Comparison of ENCODE assay signal across 23 cellular contexts in genomic region chr20:17481661-17482060, GRCh38. TPM values are rescaled to one million over a fixed set of nuclear protein-coding genes. Genes with fewer than 3 reads are reported as not detected.
DNase-seq lines count a peak whose midpoint lies in the region; ATAC-seq and TF ChIP-seq lines count a peak whose summit lies in the region.
"Had no signal": no experiment of that assay in that cellular context is flagged by ENCODE, and none has a peak within 500 bp of the region (broad histone marks: within the 10 kb centered on the region; RNA-seq: fewer than 3 reads in every experiment).

No MANE protein-coding gene starts in this region.

- H2AFZ ChIP-seq in neuronal stem cell (ENCODE audit: low read length) (no peak overlapping the region), trophoblast cell (ENCODE audit: insufficient read depth, low read length, poor library complexity) (no peak overlapping the region)

- H3K79me1 ChIP-seq in neuronal stem cell (ENCODE audit: low read depth, low read length), result no peaks in the 10 kb centered on the region
- no peaks in the 10 kb centered on the region for H3K79me1 ChIP-seq in trophoblast cell (ENCODE audit: low read length)

- no peaks in the 10 kb centered on the region for H3K4me1 ChIP-seq in A673 (ENCODE audit: insufficient read depth, low read length, poor library complexity, severe bottlenecking)
- no peaks in the 10 kb centered on the region for H3K4me1 ChIP-seq in neuronal stem cell (ENCODE audit: control insufficient read depth in 2 of 2, insufficient read depth in 1 of 2, low read depth in 1 of 2, low read length in 2 of 2)
- no peaks in the 10 kb centered on the region for H3K4me1 ChIP-seq in trophoblast cell (ENCODE audit: control insufficient read depth in 1 of 2, insufficient read depth in 2 of 2, low read length in 2 of 2)
- H3K4me1 ChIP-seq: A549 had no signal

- no peaks in the 10 kb centered on the region for H3K79me2 ChIP-seq in trophoblast cell (ENCODE audit: control insufficient read depth, insufficient read depth, low read length, poor library complexity)

- no peak for TF ChIP-seq CTCF in A673 (conservative IDR thresholded peaks at IDR 0.05; ENCODE audit: low read depth, low read length)

- H2BK5ac ChIP-seq in neuronal stem cell (ENCODE audit: low read length) (peak overlapping the region; percentile 14), trophoblast cell (ENCODE audit: low read depth, low read length, poor library complexity) (no peak overlapping the region)

- CTCF ChIA-PET in A673 (lab: Charles Lee), result no interaction called here

- H3K27ac ChIP-seq in A673 (ENCODE audit: low read depth, low read length, poor library complexity, severe bottlenecking), result no peak overlapping the region
- no peak overlapping the region for H3K27ac ChIP-seq in neuronal stem cell (replicated peaks; ENCODE audit: low read length)
- no peak overlapping the region for H3K27ac ChIP-seq in trophoblast cell (ENCODE audit: low read depth, low read length)
- H3K27ac ChIP-seq: 22Rv1, A549, BLaER1 had no signal

- intact Hi-C loops in Right ventricle myocardium inferior (cut with DNase I), result no loop called here
- intact Hi-C loops in Right ventricle myocardium superior (cut with DNase I), result no loop called here
- intact Hi-C loops in A673 (cut with micrococcal nuclease; ENCODE audit: unreplicated experiment), result no loop called here

- DNase-seq in Right ventricle myocardium inferior (ENCODE audit: missing footprints) (peak; percentile 63), Right ventricle myocardium superior (no peak), A673 (ENCODE audit: low spot score) (no peak), neuronal stem cell (ENCODE audit: low spot score) (no peak), trophoblast cell (no peak), cortex of kidney (lab: John Stamatoyannopoulos, UW) (no peak)
- DNase-seq: ACHN; BE2C; C1 segment of cervical spinal cord; CD4-positive, alpha-beta memory T cell; CD4-positive, CD25-positive, alpha-beta regulatory T cell; CD8-positive, alpha-beta memory T cell; COR-L47; DMS 273 treated with DMSO at 0.1 percent for 48 hours; DMS153; DMS79 treated with DMSO at 0.1 percent for 48 hours; GF-D8 had no signal

- H3K4ac ChIP-seq in neuronal stem cell (ENCODE audit: low read length) (no peak overlapping the region), trophoblast cell (ENCODE audit: low read depth, low read length) (no peak overlapping the region)

- H4K12ac ChIP-seq in trophoblast cell (ENCODE audit: low read depth, low read length), result no peak overlapping the region

- POLR2A ChIA-PET in A673 (lab: Charles Lee; ENCODE audit: low non-redundant PET), result no interaction called here

- no peak overlapping the region for H4K8ac ChIP-seq in neuronal stem cell (ENCODE audit: low read depth, low read length)
- H4K8ac ChIP-seq in trophoblast cell (ENCODE audit: low read depth, low read length), result no peak overlapping the region

- H4K91ac ChIP-seq in neuronal stem cell (ENCODE audit: low read depth, low read length, poor library complexity), result no peak overlapping the region
- no peak overlapping the region for H4K91ac ChIP-seq in trophoblast cell (ENCODE audit: low read depth, low read length)

- H3K4me2 ChIP-seq in neuronal stem cell (ENCODE audit: insufficient read depth, low read length, poor library complexity, severe bottlenecking) (no peak overlapping the region), trophoblast cell (ENCODE audit: low read length) (no peak overlapping the region)
- H3K4me2 ChIP-seq: A549, BLaER1 had no signal

- H3K14ac ChIP-seq in neuronal stem cell (ENCODE audit: low read length) (peak overlapping the region; percentile 5), trophoblast cell (ENCODE audit: low read length) (no peak overlapping the region)

- no peak overlapping the region for H3K4me3 ChIP-seq in A673 (ENCODE audit: low read depth, low read length, poor library complexity, severe bottlenecking)
- H3K4me3 ChIP-seq in neuronal stem cell (ENCODE audit: low read length in 2 of 2), result peak overlapping the region in 1 of 2 donors; percentile 11
- H3K4me3 ChIP-seq in trophoblast cell (ENCODE audit: low read depth, low read length), result no peak overlapping the region
- H3K4me3 ChIP-seq: A549, BLaER1 had no signal

- H2AK5ac ChIP-seq in neuronal stem cell (ENCODE audit: low read depth, low read length) (no peak overlapping the region), trophoblast cell (ENCODE audit: low read length) (no peak overlapping the region)

- H2BK120ac ChIP-seq in neuronal stem cell (ENCODE audit: low read depth, low read length), result no peak overlapping the region
- H2BK120ac ChIP-seq in trophoblast cell (ENCODE audit: insufficient read depth, low read length, poor library complexity), result no peak overlapping the region

- H3K27me3 ChIP-seq in A673 (replicated peaks; ENCODE audit: insufficient read depth, low read depth, low read length, poor library complexity) (no peaks in the 10 kb centered on the region), neuronal stem cell (ENCODE audit: control insufficient read depth in 3 of 3, insufficient read depth in 3 of 3, low read depth in 1 of 3, low read length in 3 of 3) (no peaks in the 10 kb centered on the region), trophoblast cell (ENCODE audit: insufficient read depth, low read length) (no peaks in the 10 kb centered on the region)
- H3K27me3 ChIP-seq: BLaER1 had no signal

- no CpG with 5 or more reads among the region's 16 CpGs for WGBS in neuronal stem cell (ENCODE audit: extremely low coverage in 2 of 2, insufficient read length in 2 of 2, insufficient replicate concordance in 1 of 2), 2 donors
- WGBS in trophoblast cell (ENCODE audit: extremely low coverage, insufficient coverage, insufficient read length), result no CpG with 5 or more reads among the region's 16 CpGs

- H3K36me3 ChIP-seq in A673 (ENCODE audit: insufficient read depth, low read length, poor library complexity, severe bottlenecking) (peaks cover 2% of the 10 kb centered on the region), neuronal stem cell (replicated peaks in 1 of 2; ENCODE audit: control insufficient read depth in 2 of 2, insufficient read depth in 2 of 2, low read length in 2 of 2) (no peaks in the 10 kb centered on the region), trophoblast cell (ENCODE audit: control insufficient read depth in 1 of 2, insufficient read depth in 2 of 2, low read length in 2 of 2) (no peaks in the 10 kb centered on the region)
- H3K36me3 ChIP-seq: BE2C, BLaER1 had no signal

- H2BK12ac ChIP-seq in neuronal stem cell (ENCODE audit: low read length) (no peak overlapping the region), trophoblast cell (ENCODE audit: low read length) (no peak overlapping the region)

- ATAC-seq in Right ventricle myocardium inferior (no peak), Right ventricle myocardium superior (ENCODE audit: poor library complexity) (no peak), HG03175 (IDR thresholded peaks at IDR 0.05; ENCODE audit: unreplicated experiment) (no peak), HG03354 (IDR thresholded peaks at IDR 0.05; ENCODE audit: poor library complexity, severe bottlenecking, unreplicated experiment) (no peak)

- H2BK15ac ChIP-seq in neuronal stem cell (ENCODE audit: low read length), result no peak overlapping the region

- H3K9me3 ChIP-seq in A673 (ENCODE audit: low read depth, low read length, poor library complexity, severe bottlenecking) (no peaks in the 10 kb centered on the region), neuronal stem cell (replicated peaks in 1 of 2; ENCODE audit: control insufficient read depth in 2 of 2, insufficient read depth in 1 of 2, low read depth in 1 of 2, low read length in 2 of 2) (no peaks in the 10 kb centered on the region), trophoblast cell (ENCODE audit: insufficient read depth, low read depth, low read length) (no peaks in the 10 kb centered on the region)
- H3K9me3 ChIP-seq: A549, BE2C, BLaER1 had no signal

- H3K23ac ChIP-seq in neuronal stem cell (ENCODE audit: low read depth, low read length, poor library complexity) (no peak overlapping the region), trophoblast cell (ENCODE audit: low read length) (no peak overlapping the region)

- BruUV-seq in A673 (replicated peaks; lab: Mats Ljungman, UMichigan), result TSS peak; percentile 46

- H3K18ac ChIP-seq in neuronal stem cell (ENCODE audit: low read length), result peak overlapping the region; percentile 53
- H3K18ac ChIP-seq in trophoblast cell (ENCODE audit: low read length), result no peak overlapping the region

- H3K9ac ChIP-seq in neuronal stem cell (ENCODE audit: low read depth, low read length, poor library complexity) (no peak overlapping the region), trophoblast cell (ENCODE audit: low read length) (peak overlapping the region; percentile 13)
- H3K9ac ChIP-seq: BLaER1 had no signal

RNA-seq across cellular contexts. Expression of gene BFSP1, which starts 49.5 kb away (rescaled TPM):
- total RNA-seq in Right ventricle myocardium inferior, result 0.57 TPM
- total RNA-seq in Right ventricle myocardium superior, result 0.73 TPM
- 6.1 and 7.4 TPM in 2 replicates for total RNA-seq in A673 (2021)
- polyA plus RNA-seq in neuronal stem cell (2013, experiment 1 of 2), result 0.18 TPM
- polyA plus RNA-seq in neuronal stem cell (2013, experiment 2 of 2), result 0.17 TPM
- polyA plus RNA-seq in trophoblast cell (2013), result 2.2 and 2.7 TPM in 2 replicates
- polyA plus RNA-seq: CD14-positive monocyte had no signal
